In the genomic region with DNA sequence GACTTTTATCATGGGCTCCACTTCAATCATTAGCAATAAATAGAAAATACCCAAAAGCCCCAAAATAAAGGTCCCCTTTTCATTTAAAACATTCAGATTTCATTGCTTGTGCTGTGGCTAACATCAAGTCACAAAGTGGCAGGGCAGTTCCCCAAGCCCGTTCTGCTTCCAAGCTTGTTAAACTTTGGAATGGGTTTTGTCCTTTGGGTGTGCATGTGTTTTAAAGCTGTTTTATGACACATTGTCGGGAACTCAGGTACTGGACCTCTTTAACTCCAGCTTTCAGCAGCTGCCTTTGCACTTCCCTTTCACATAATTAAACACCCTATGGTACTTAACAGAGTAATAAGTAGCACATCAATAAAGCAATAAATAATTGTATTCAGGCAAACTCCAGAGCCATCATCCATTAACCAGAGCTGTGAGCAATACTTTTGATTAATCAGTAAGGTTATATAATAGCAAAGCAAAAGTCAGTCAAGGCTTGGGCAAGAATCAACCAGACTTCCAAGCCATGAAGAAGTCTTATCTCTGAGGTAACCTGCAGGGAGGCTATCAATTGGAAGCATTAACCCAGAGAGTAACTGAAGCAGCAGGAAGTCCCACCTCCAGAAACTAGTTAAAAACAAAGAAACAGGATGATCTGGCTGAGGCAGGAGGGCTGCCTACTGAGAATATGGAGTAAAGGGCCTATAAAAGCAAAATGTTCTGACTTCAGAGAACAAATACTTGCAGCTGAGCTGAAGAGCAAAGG, we compare ENCODE assay signal across 22 cellular contexts.
"Had no signal": no experiment of that assay in that cellular context is flagged by ENCODE, and none has a peak within 500 bp of the region (broad histone marks: within the 10 kb centered on the region; RNA-seq: fewer than 3 reads in every experiment).

No MANE protein-coding gene starts in this region.

- H3K9me3 ChIP-seq: esophagus muscularis mucosa, right atrium auricular region, tibial nerve had no signal

- H3K4me1 ChIP-seq: right atrium auricular region, tibial nerve had no signal

- H3K4me3 ChIP-seq: esophagus muscularis mucosa, right atrium auricular region, tibial nerve had no signal

- H3K27ac ChIP-seq: brain microvascular endothelial cell, esophagus muscularis mucosa, right atrium auricular region, tibial nerve had no signal

- FAIRE-seq: endometrium, TTC549 had no signal

- H3K4me3 Mint-ChIP-seq: activated CD4-positive, alpha-beta T cell treated with anti-CD3 and anti-CD28 coated beads, Interleukin-2, amount 10 ng/mL, durations not matched to agents 24 days and 14 days; activated CD8-positive, alpha-beta T cell treated with anti-CD3 and anti-CD28 coated beads, Interleukin-2, amount 10 ng/mL, durations not matched to agents 7 days and 5 days; activated naive CD8-positive, alpha-beta T cell treated with anti-CD3 and anti-CD28 coated beads for 36 hours; central memory CD8-positive, alpha-beta T cell; mesothelial cell of epicardium; naive B cell had no signal

- DNase-seq: activated CD4-positive, alpha-beta T cell treated with anti-CD3 and anti-CD28 coated beads, Interleukin-2, amount 10 ng/mL, durations not matched to agents 24 days and 14 days; activated CD4-positive, CD25-positive, alpha-beta regulatory T cell; activated CD8-positive, alpha-beta memory T cell treated with anti-CD3 and anti-CD28 coated beads, Interleukin-2, amount 50 U/mL, for 4 hours; activated CD8-positive, alpha-beta T cell treated with anti-CD3 and anti-CD28 coated beads, Interleukin-2, amount 10 ng/mL, durations not matched to agents 7 days and 5 days; activated gamma-delta T cell treated with Interleukin-2 at 50 U/mL for 16 hours; activated naive CD8-positive, alpha-beta T cell treated with anti-CD3 and anti-CD28 coated beads for 36 hours; activated T-cell treated with anti-CD3 and anti-CD28 coated beads, Interleukin-2, amount 50 U/mL, for 48 hours; dermis blood vessel endothelial cell; hippocampal formation; naive B cell; stimulated activated CD4-positive, alpha-beta T cell treated with anti-CD3 and anti-CD28 coated beads, Interleukin-15, amount 100 ng/mL, for 24 hours; stimulated activated CD4-positive, alpha-beta T cell treated with anti-CD3 and anti-CD28 coated beads, Interleukin-4, amount 100 ng/mL, for 1 hour; stimulated activated naive CD4-positive, alpha-beta T cell; SW 1271 had no signal

- H3K36me3 ChIP-seq: brain microvascular endothelial cell, esophagus muscularis mucosa, right atrium auricular region, tibial nerve had no signal

- H3K36me3 Mint-ChIP-seq: activated naive CD8-positive, alpha-beta T cell treated with anti-CD3 and anti-CD28 coated beads for 36 hours; mesothelial cell of epicardium; naive B cell had no signal

- H3K9me3 Mint-ChIP-seq: activated CD4-positive, alpha-beta T cell treated with anti-CD3 and anti-CD28 coated beads, Interleukin-2, amount 10 ng/mL, durations not matched to agents 24 days and 14 days; activated naive CD8-positive, alpha-beta T cell treated with anti-CD3 and anti-CD28 coated beads for 36 hours; central memory CD8-positive, alpha-beta T cell; mesothelial cell of epicardium; naive B cell had no signal

- ATAC-seq: activated CD8-positive, alpha-beta T cell treated with anti-CD3 and anti-CD28 coated beads, Interleukin-2, amount 10 ng/mL, durations not matched to agents 7 days and 5 days had no signal

- H3K27ac Mint-ChIP-seq: activated CD4-positive, alpha-beta T cell treated with anti-CD3 and anti-CD28 coated beads, Interleukin-2, amount 10 ng/mL, durations not matched to agents 24 days and 14 days; activated CD8-positive, alpha-beta T cell treated with anti-CD3 and anti-CD28 coated beads, Interleukin-2, amount 10 ng/mL, durations not matched to agents 7 days and 5 days; activated naive CD8-positive, alpha-beta T cell treated with anti-CD3 and anti-CD28 coated beads for 36 hours; mesothelial cell of epicardium had no signal

- H3K27me3 ChIP-seq: brain microvascular endothelial cell, esophagus muscularis mucosa, right atrium auricular region, tibial nerve had no signal

- H3K27me3 Mint-ChIP-seq: activated CD4-positive, alpha-beta T cell treated with anti-CD3 and anti-CD28 coated beads, Interleukin-2, amount 10 ng/mL, durations not matched to agents 24 days and 14 days; activated naive CD8-positive, alpha-beta T cell treated with anti-CD3 and anti-CD28 coated beads for 36 hours; central memory CD8-positive, alpha-beta T cell; naive B cell had no signal
